1 cellular context compared by ENCODE assay signal in the genomic region with DNA sequence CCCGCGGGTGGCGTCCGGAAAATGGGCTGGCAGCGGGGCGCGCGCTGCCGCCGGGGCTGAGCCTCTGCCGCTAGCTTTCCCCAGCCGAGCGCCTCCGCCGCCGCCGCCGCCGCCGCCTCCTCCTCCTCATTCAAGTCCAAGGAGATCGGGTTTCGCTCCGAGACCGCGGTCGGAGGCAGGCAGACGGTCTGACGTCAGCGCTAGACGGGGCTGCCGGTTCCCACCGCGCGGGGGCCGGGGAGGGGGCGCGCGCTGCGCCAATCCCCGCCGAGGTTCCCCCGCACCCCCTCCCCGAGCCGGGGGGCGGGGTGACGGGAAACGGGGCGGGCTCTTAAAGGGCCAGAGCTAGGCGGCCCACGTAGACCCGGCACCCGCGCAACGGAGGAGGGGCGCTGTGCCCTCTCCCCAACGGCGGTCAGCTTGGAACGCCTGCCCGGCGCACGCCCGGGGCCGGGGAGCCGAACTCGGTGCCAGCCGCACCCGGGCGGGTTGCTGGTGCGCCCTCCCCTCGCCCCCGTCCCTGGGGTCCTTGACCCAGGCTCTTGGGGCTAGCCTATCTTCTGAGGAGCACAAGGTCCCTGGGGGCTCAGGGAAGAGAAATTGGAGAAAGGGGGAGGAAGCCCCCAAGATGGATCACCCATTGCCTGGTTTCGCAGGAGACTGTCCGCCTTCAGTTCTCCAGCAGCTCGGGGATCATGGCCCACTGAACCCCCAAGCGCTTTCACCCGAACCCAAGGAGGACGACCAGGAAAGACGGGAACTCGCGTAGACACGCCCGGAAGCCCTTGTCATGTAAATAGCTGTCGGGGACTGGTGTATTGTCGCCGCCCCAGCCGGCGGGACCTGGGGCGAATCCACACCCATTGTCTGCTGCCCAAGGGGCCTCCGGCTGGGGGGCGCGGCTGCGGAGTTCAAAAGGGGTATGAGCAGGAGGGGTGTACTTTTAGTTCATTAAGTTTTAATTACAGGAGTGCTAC.
A peak's percentile ranks its signal among the peaks of the same experiment; 100 is the strongest.
TF ChIP-seq lines count a peak whose summit lies in the region.

A gene with protein sequence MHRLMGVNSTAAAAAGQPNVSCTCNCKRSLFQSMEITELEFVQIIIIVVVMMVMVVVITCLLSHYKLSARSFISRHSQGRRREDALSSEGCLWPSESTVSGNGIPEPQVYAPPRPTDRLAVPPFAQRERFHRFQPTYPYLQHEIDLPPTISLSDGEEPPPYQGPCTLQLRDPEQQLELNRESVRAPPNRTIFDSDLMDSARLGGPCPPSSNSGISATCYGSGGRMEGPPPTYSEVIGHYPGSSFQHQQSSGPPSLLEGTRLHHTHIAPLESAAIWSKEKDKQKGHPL (minus strand): TSS at position 193 of the 977 bp plus-strand sequence. CDS start 433 bp downstream, outside the sequence.

TF ChIP-seq in IMR-90, 13 proteins besides CTCF, POLR2A, EP300 and RAD21:
- 0 out of 2 replicates have a peak, but pooled peaks have one; percentile 8 for TF ChIP-seq MXI1 (IDR thresholded peaks at IDR 0.05; ENCODE audit: borderline replicate concordance, low read depth, low read length)
- peak; percentile 99 for TF ChIP-seq MAZ (IDR thresholded peaks at IDR 0.05; ENCODE audit: borderline replicate concordance, low read depth, low read length)
- no peak for TF ChIP-seq NFE2L2 (IDR thresholded peaks at IDR 0.05; ENCODE audit: low read depth, low read length)
- TF ChIP-seq FOS (IDR thresholded peaks at IDR 0.05; ENCODE audit: low read depth, low read length) = no peak
- TF ChIP-seq, protein P1, sequence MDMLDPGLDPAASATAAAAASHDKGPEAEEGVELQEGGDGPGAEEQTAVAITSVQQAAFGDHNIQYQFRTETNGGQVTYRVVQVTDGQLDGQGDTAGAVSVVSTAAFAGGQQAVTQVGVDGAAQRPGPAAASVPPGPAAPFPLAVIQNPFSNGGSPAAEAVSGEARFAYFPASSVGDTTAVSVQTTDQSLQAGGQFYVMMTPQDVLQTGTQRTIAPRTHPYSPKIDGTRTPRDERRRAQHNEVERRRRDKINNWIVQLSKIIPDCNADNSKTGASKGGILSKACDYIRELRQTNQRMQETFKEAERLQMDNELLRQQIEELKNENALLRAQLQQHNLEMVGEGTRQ (IDR thresholded peaks at IDR 0.05; ENCODE audit: low read depth, low read length) = no peak
